19 cellular contexts compared by ENCODE assay signal in the genomic region with DNA sequence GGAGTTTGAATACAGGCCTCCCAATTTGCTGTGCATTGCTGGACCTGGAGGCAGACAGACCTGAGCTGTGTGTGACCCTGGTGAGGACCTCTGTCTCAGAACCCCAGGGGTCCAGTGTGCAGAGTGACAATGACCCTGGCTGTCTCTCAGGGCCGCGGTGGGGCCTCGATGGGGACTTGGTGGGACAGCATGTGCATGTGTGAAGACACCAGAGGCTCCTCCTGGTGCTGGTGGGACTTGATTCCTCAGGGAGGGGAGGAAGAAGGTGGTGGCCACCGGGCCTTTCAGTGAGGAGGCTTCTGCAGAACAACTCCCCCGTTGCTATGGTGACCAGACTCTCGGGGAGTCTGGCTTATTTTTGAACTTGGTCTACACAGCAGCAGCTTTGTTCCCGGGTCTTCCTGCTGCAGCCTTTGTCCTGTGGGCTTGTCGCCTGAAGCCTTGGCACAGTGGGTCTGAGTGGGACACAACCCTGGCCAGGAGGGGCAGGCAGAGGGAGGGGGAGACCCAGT.
"Had no signal": no experiment of that assay in that cellular context is flagged by ENCODE, and none has a peak within 500 bp of the region (broad histone marks: within the 10 kb centered on the region; RNA-seq: fewer than 3 reads in every experiment).

No MANE protein-coding gene starts in this region.

- DNase-seq: activated CD4-positive, alpha-beta T cell treated with anti-CD3 and anti-CD28 coated beads, Interleukin-2, amount 10 ng/mL, durations not matched to agents 24 days and 14 days; activated CD4-positive, CD25-positive, alpha-beta regulatory T cell; activated CD8-positive, alpha-beta memory T cell treated with anti-CD3 and anti-CD28 coated beads, Interleukin-2, amount 50 U/mL, for 48 hours; activated naive CD4-positive, alpha-beta T cell treated with Interleukin-2 at 50 U/mL for 16 hours; cortex of kidney; effector CD4-positive, alpha-beta T cell; foreskin fibroblast; glutamatergic neuron; kidney glomerular epithelial cell; stimulated activated CD4-positive, alpha-beta T cell treated with anti-CD3 and anti-CD28 coated beads, Interleukin-15, amount 100 ng/mL, for 24 hours; stimulated activated CD4-positive, alpha-beta T cell treated with anti-CD3 and anti-CD28 coated beads, Interleukin-4, amount 100 ng/mL, for 1 hour; stimulated activated naive CD8-positive, alpha-beta T cell treated with anti-CD3 and anti-CD28 coated beads, Interleukin-15, Interleukin-2, amounts not matched to agents 100 U/mL and 50 U/mL, for 24 hours had no signal

- ATAC-seq: natural killer cell treated with Interleukin-12 subunit alpha and Interleukin-12 subunit beta and Interleukin-15 and Interleukin-18, amount 100 ng/mL, for 72 hours; right cardiac atrium; stimulated activated naive CD8-positive, alpha-beta T cell treated with anti-CD3 and anti-CD28 coated beads, Interleukin-15, Interleukin-2, amounts not matched to agents 100 U/mL and 50 U/mL, for 24 hours had no signal

- H3K27ac ChIP-seq: prostate gland, skin epidermis had no signal

- FAIRE-seq: endothelial cell of umbilical vein had no signal

- H3K4me3 Mint-ChIP-seq: activated CD4-positive, alpha-beta T cell treated with anti-CD3 and anti-CD28 coated beads, Interleukin-2, amount 10 ng/mL, durations not matched to agents 24 days and 14 days; activated T-helper 1 cell treated with anti-CD3 and anti-CD28 coated beads, Interleukin-12 subunit alpha, Interleukin-12 subunit beta, Interleukin-2, Interleukin-4 antibody, amounts not matched to agents 30 ng/mL and 10 ng/mL and 1 ng/mL, durations not matched to agents 14 hours and 24 hours and 36 hours; natural killer cell treated with Interleukin-12 subunit alpha and Interleukin-12 subunit beta and Interleukin-15 and Interleukin-18, amount 100 ng/mL, for 72 hours; type B pancreatic cell had no signal

- H3K9me3 ChIP-seq: prostate gland had no signal

- H3K9me3 Mint-ChIP-seq: type B pancreatic cell had no signal

- H3K27me3 Mint-ChIP-seq: activated CD4-positive, alpha-beta T cell treated with anti-CD3 and anti-CD28 coated beads, Interleukin-2, amount 10 ng/mL, durations not matched to agents 24 days and 14 days; natural killer cell treated with Interleukin-12 subunit alpha and Interleukin-12 subunit beta and Interleukin-15 and Interleukin-18, amount 100 ng/mL, for 72 hours; type B pancreatic cell had no signal

- H3K4me1 ChIP-seq: prostate gland had no signal

- H3K27ac Mint-ChIP-seq: activated CD4-positive, alpha-beta T cell treated with anti-CD3 and anti-CD28 coated beads, Interleukin-2, amount 10 ng/mL, durations not matched to agents 24 days and 14 days; activated T-helper 1 cell treated with anti-CD3 and anti-CD28 coated beads, Interleukin-12 subunit alpha, Interleukin-12 subunit beta, Interleukin-2, Interleukin-4 antibody, amounts not matched to agents 30 ng/mL and 10 ng/mL and 1 ng/mL, durations not matched to agents 14 hours and 24 hours and 36 hours; type B pancreatic cell had no signal
